ENCODE assay signal across 8 cellular contexts in genomic region chr5:77015938-77016569, GRCh38. TPM values are rescaled to one million over a fixed set of nuclear protein-coding genes. Genes with fewer than 3 reads are reported as not detected.
A peak's percentile ranks its signal among the peaks of the same experiment; 100 is the strongest.
DNase-seq lines count a peak whose midpoint lies in the region; ATAC-seq and TF ChIP-seq lines count a peak whose summit lies in the region.

No MANE protein-coding gene starts in this region.

- CTCF ChIA-PET in A673 (lab: Charles Lee): interaction anchor here (1.0 to 2.2 kb wide), 2 partner anchors 148 to 151 kb away, joined by 8 to 16 read pairs; no protein-coding TSS in a partner anchor
- CTCF ChIA-PET in Panc1 (lab: Charles Lee): interaction anchor here (0.5 to 1.3 kb wide), 7 partner anchors 14 to 614 kb away, joined by 3 to 7 read pairs (median 4); partner anchors contain the start of gene AGGF1

- intact Hi-C loops in A673 (cut with micrococcal nuclease; ENCODE audit: unreplicated experiment) (loop anchor here (1.0 kb wide), 1 partner anchor 148 kb away; no protein-coding TSS in a partner anchor), Panc1 (cut with micrococcal nuclease; ENCODE audit: unreplicated experiment) (loop anchor here (2.0 to 10.0 kb wide), 2 partner anchors 147 to 411 kb away; no protein-coding TSS in a partner anchor), spleen (cut with DNase I; ENCODE audit: low total_unique reads) (loop anchor here (5.0 kb wide), 1 partner anchor 149 kb away; no protein-coding TSS in a partner anchor)

- TF ChIP-seq POLR2A in spleen (IDR thresholded peaks at IDR 0.05): no peak

- ATAC-seq in Panc1: peak; percentile 90
- ATAC-seq in foreskin keratinocyte: no peak
- no peak for ATAC-seq in HG02885 (IDR thresholded peaks at IDR 0.05; ENCODE audit: poor library complexity, unreplicated experiment)

- H3K27ac ChIP-seq in A673 (ENCODE audit: low read depth, low read length, poor library complexity, severe bottlenecking) (no peak overlapping the region), Panc1 (ENCODE audit: low read length) (no peak overlapping the region), foreskin keratinocyte (no peak overlapping the region), spleen (no peak overlapping the region)

- H3K27me3 ChIP-seq in A673 (replicated peaks; ENCODE audit: insufficient read depth, low read depth, low read length, poor library complexity) (peaks cover 5% of the 10 kb centered on the region), Panc1 (ENCODE audit: control insufficient read depth, insufficient read depth, low read length) (0 out of 2 replicates have a peak, but pooled peaks cover 2% of the 10 kb centered on the region), foreskin keratinocyte (peaks cover 4% of the 10 kb centered on the region), spleen (replicated peaks in 1 of 7) (peaks cover 0 to 3% (median 0%) of the 10 kb centered on the region in 7 donors)

- H3K36me3 ChIP-seq in A673 (ENCODE audit: insufficient read depth, low read length, poor library complexity, severe bottlenecking) (no peaks in the 10 kb centered on the region), Panc1 (ENCODE audit: control insufficient read depth, insufficient read depth, low read length) (no peaks in the 10 kb centered on the region), spleen (no peaks in the 10 kb centered on the region)

- H3K4me3 ChIP-seq in A673 (ENCODE audit: low read depth, low read length, poor library complexity, severe bottlenecking): no peak overlapping the region
- no peak overlapping the region for H3K4me3 ChIP-seq in Panc1 (ENCODE audit: low read depth in 2 of 2, low read length in 2 of 2)
- no peak overlapping the region for H3K4me3 ChIP-seq in spleen

- H3K9me3 ChIP-seq in A673 (ENCODE audit: low read depth, low read length, poor library complexity, severe bottlenecking) (no peaks in the 10 kb centered on the region), Panc1 (ENCODE audit: control insufficient read depth, insufficient read depth, low read depth, low read length) (no peaks in the 10 kb centered on the region), spleen (no peaks in the 10 kb centered on the region)

- 27 to 35% (median 35%) methylated on average over 3 of the region's 3 CpGs for WGBS in spleen, 5 donors

- H3K4me1 ChIP-seq in A673 (ENCODE audit: insufficient read depth, low read length, poor library complexity, severe bottlenecking) (no peaks in the 10 kb centered on the region), Panc1 (ENCODE audit: control insufficient read depth, insufficient read depth, low read length) (no peaks in the 10 kb centered on the region), foreskin keratinocyte (no peaks in the 10 kb centered on the region), spleen (no peaks in the 10 kb centered on the region)

- POLR2A ChIA-PET in A673 (lab: Charles Lee; ENCODE audit: low non-redundant PET) (no interaction called here), Panc1 (lab: Charles Lee) (no interaction called here)

- no TSS peak for BruUV-seq in A673 (replicated peaks; lab: Mats Ljungman, UMichigan)
- BruUV-seq in Panc1 (replicated peaks; lab: Mats Ljungman, UMichigan): no TSS peak

- in situ Hi-C loops in Panc1 (cut with HindIII; ENCODE audit: low pct_unique_long_range_greater_than_20kb, low sequenced_read_pairs): no loop called here

- TF ChIP-seq CTCF in A673 (conservative IDR thresholded peaks at IDR 0.05; ENCODE audit: low read depth, low read length): peak; percentile 51
- TF ChIP-seq CTCF in GM12874 (IDR thresholded peaks at IDR 0.05; ENCODE audit: insufficient read depth, low read depth, low read length): 0 out of 2 replicates have a peak, but pooled peaks have one; percentile 5
- TF ChIP-seq CTCF in Panc1 (IDR thresholded peaks at IDR 0.05): peak; percentile 50
- TF ChIP-seq CTCF in foreskin keratinocyte (conservative IDR thresholded peaks at IDR 0.05): peak; percentile 57
- TF ChIP-seq CTCF in spleen (IDR thresholded peaks at IDR 0.05 in 8 of 11, conservative IDR thresholded peaks at IDR 0.05 in 3 of 11): peak in 6 of 11 experiments; percentile 14 to 48 (median 27)

- DNase-seq in A673 (ENCODE audit: low spot score) (peak; percentile 71), Panc1 (ENCODE audit: low read depth, low spot score) (peak; percentile 39), foreskin keratinocyte (peak in 1 of 2 donors; percentile 40), spleen (no peak), T-helper 9 cell (no peak), NCI-H774 (lab: John Stamatoyannopoulos, UW) (no peak)

RNA-seq across cellular contexts. Expression of gene AGGF1, which starts 14.2 kb away (rescaled TPM):
- total RNA-seq in A673 (2021) (20.9 and 23.2 TPM in 2 replicates), Panc1 (2021; ENCODE audit: unreplicated experiment) (23.1 TPM), foreskin keratinocyte (18.6 and 19.1 TPM in 2 replicates), spleen (10 to 100 TPM; 21.7 to 33.6 (median 31.9) TPM)
- 16.8 TPM for polyA plus RNA-seq in Panc1 (2012; ENCODE audit: insufficient read length)
- polyA plus RNA-seq in foreskin keratinocyte (6.2 and 7.7 TPM in 2 replicates), spleen (10 to 100 TPM in 1 of 3 donors, 1 to 10 TPM in 2; 8.2 to 11.8 (median 9.8) TPM)

Comparison
In these comparisons a context has a peak if more than half of its experiments do, and no peak if none do; other contexts are left out.
1. DNase-seq: peak in A673 (single experiment) and Panc1 (single experiment); none in spleen (single experiment), T-helper 9 cell (single experiment) and NCI-H774 (single experiment).
2. CTCF ChIP-seq: peak in every context shown above with its lines; median percentile 57 in foreskin keratinocyte; 51 in A673; 50 in Panc1; 27 in spleen; 5 in GM12874.